ENCODE assay signal across 1 cellular context in genomic region chr4:16627999-16628398, GRCh38.
TF ChIP-seq lines count a peak whose summit lies in the region.

No MANE protein-coding gene starts in this region.

TF ChIP-seq in IMR-90, 13 proteins besides CTCF, POLR2A, EP300 and RAD21 (continued from another document):
- TF ChIP-seq, protein P1, sequence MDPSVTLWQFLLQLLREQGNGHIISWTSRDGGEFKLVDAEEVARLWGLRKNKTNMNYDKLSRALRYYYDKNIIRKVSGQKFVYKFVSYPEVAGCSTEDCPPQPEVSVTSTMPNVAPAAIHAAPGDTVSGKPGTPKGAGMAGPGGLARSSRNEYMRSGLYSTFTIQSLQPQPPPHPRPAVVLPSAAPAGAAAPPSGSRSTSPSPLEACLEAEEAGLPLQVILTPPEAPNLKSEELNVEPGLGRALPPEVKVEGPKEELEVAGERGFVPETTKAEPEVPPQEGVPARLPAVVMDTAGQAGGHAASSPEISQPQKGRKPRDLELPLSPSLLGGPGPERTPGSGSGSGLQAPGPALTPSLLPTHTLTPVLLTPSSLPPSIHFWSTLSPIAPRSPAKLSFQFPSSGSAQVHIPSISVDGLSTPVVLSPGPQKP (IDR thresholded peaks at IDR 0.05; ENCODE audit: borderline replicate concordance, low read depth, low read length) = no peak
- no peak for TF ChIP-seq SMC3 (IDR thresholded peaks at IDR 0.05; ENCODE audit: low read depth, low read length)
- TF ChIP-seq CEBPB (IDR thresholded peaks at IDR 0.05; ENCODE audit: low read depth, low read length) = peak; percentile 96
